Comparison of ENCODE assay signal across 1 cellular context in genomic region chr1:32107742-32108661, GRCh38.
TF ChIP-seq lines count a peak whose summit lies in the region.

Gene KPNA6, plus strand, starts transcription at chr1:32108056. Its CDS starts 75 bp downstream, at chr1:32108131.

TF ChIP-seq in HepG2, 621 proteins besides CTCF, POLR2A, EP300 and RAD21 (continued from another document):
- TF ChIP-seq NFKB2 (CRISPR knock-in tag; IDR thresholded peaks at IDR 0.05; ENCODE audit: borderline replicate concordance), result no peak; the same call in 1 of the 2 replicates
- peak; percentile 49; the same call in 1 of the 2 replicates for TF ChIP-seq ZZZ3 (CRISPR knock-in tag; IDR thresholded peaks at IDR 0.05; ENCODE audit: borderline replicate concordance)
- peak; percentile 55; the same call in 1 of the 2 replicates for TF ChIP-seq SP4 (CRISPR knock-in tag; IDR thresholded peaks at IDR 0.05)
- peak; percentile 62; the same call in 1 of the 2 replicates for TF ChIP-seq ZBTB10 (CRISPR knock-in tag; IDR thresholded peaks at IDR 0.05; ENCODE audit: borderline replicate concordance)
- peak; percentile 55; the same call in 1 of the 2 replicates for TF ChIP-seq NFE2L1 (CRISPR knock-in tag; IDR thresholded peaks at IDR 0.05; ENCODE audit: borderline replicate concordance)
- TF ChIP-seq ZNF496 (CRISPR knock-in tag; IDR thresholded peaks at IDR 0.05; ENCODE audit: insufficient replicate concordance), result no peak
- peak; percentile 23; the same call in 1 of the 2 replicates for TF ChIP-seq ZNF788 (CRISPR knock-in tag; IDR thresholded peaks at IDR 0.05; ENCODE audit: borderline replicate concordance)
- TF ChIP-seq CREM (IDR thresholded peaks at IDR 0.05), result peak; percentile 38; the same call in 1 of the 2 replicates
- TF ChIP-seq CREM (CRISPR knock-in tag; IDR thresholded peaks at IDR 0.05), result no peak
- 0 out of 2 replicates have a peak, but pooled peaks have one; percentile 17 for TF ChIP-seq MAZ (IDR thresholded peaks at IDR 0.05; ENCODE audit: borderline replicate concordance, low read depth, low read length)
- peak; percentile 21; the same call in 1 of the 2 replicates for TF ChIP-seq MAZ (CRISPR knock-in tag; IDR thresholded peaks at IDR 0.05; ENCODE audit: low read depth)
- TF ChIP-seq ZNF552 (CRISPR knock-in tag; IDR thresholded peaks at IDR 0.05; ENCODE audit: borderline replicate concordance), result no peak
- TF ChIP-seq CENPT (CRISPR knock-in tag; IDR thresholded peaks at IDR 0.05; ENCODE audit: low read depth), result no peak
- no peak for TF ChIP-seq ZNF569 (CRISPR knock-in tag; IDR thresholded peaks at IDR 0.05; ENCODE audit: borderline replicate concordance)
- TF ChIP-seq, protein P1, sequence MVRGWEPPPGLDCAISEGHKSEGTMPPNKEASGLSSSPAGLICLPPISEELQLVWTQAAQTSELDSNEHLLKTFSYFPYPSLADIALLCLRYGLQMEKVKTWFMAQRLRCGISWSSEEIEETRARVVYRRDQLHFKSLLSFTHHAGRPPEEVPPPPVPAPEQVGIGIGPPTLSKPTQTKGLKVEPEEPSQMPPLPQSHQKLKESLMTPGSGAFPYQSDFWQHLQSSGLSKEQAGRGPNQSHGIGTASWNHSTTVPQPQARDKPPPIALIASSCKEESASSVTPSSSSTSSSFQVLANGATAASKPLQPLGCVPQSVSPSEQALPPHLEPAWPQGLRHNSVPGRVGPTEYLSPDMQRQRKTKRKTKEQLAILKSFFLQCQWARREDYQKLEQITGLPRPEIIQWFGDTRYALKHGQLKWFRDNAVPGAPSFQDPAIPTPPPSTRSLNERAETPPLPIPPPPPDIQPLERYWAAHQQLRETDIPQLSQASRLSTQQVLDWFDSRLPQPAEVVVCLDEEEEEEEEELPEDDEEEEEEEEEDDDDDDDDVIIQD (CRISPR knock-in tag; IDR thresholded peaks at IDR 0.05; ENCODE audit: low read depth), result no peak
- no peak for TF ChIP-seq SYNCRIP (IDR thresholded peaks at IDR 0.05; ENCODE audit: insufficient read depth, low read depth, low read length)
- TF ChIP-seq KAT2B (IDR thresholded peaks at IDR 0.05; ENCODE audit: borderline replicate concordance, low read depth, low read length), result no peak
- peak; percentile 92 for TF ChIP-seq NRL (CRISPR knock-in tag; IDR thresholded peaks at IDR 0.05; ENCODE audit: borderline replicate concordance)
- TF ChIP-seq, protein P2, sequence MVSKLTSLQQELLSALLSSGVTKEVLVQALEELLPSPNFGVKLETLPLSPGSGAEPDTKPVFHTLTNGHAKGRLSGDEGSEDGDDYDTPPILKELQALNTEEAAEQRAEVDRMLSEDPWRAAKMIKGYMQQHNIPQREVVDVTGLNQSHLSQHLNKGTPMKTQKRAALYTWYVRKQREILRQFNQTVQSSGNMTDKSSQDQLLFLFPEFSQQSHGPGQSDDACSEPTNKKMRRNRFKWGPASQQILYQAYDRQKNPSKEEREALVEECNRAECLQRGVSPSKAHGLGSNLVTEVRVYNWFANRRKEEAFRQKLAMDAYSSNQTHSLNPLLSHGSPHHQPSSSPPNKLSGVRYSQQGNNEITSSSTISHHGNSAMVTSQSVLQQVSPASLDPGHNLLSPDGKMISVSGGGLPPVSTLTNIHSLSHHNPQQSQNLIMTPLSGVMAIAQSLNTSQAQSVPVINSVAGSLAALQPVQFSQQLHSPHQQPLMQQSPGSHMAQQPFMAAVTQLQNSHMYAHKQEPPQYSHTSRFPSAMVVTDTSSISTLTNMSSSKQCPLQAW (CRISPR knock-in tag; IDR thresholded peaks at IDR 0.05), result 0 out of 2 replicates have a peak, but pooled peaks have one; percentile 60
- peak; percentile 66; the same call in 1 of the 2 replicates for TF ChIP-seq BCL3 (CRISPR knock-in tag; IDR thresholded peaks at IDR 0.05)
- TF ChIP-seq GABPA (IDR thresholded peaks at IDR 0.05; ENCODE audit: low read depth, low read length), result no peak
- TF ChIP-seq GABPA (CRISPR knock-in tag; IDR thresholded peaks at IDR 0.05; ENCODE audit: low read depth), result no peak
- TF ChIP-seq ZFP37 (CRISPR knock-in tag; IDR thresholded peaks at IDR 0.05; ENCODE audit: borderline replicate concordance), result no peak
- peak; percentile 58; the same call in 1 of the 2 replicates for TF ChIP-seq GFI1 (CRISPR knock-in tag; IDR thresholded peaks at IDR 0.05; ENCODE audit: borderline replicate concordance)
- TF ChIP-seq ZFP36L1 (CRISPR knock-in tag; IDR thresholded peaks at IDR 0.05), result no peak
- TF ChIP-seq CBFB (CRISPR knock-in tag; IDR thresholded peaks at IDR 0.05), result peak; percentile 40; the same call in 1 of the 2 replicates
- peak; percentile 71; the same call in 1 of the 2 replicates for TF ChIP-seq DMAP1 (CRISPR knock-in tag; IDR thresholded peaks at IDR 0.05)
- TF ChIP-seq, protein P3, sequence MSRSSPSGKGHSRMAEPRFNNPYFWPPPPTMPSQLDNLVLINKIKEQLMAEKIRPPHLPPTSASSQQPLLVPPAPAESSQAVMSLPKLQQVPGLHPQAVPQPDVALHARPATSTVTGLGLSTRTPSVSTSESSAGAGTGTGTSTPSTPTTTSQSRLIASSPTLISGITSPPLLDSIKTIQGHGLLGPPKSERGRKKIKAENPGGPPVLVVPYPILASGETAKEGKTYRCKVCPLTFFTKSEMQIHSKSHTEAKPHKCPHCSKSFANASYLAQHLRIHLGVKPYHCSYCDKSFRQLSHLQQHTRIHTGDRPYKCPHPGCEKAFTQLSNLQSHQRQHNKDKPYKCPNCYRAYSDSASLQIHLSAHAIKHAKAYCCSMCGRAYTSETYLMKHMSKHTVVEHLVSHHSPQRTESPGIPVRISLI (CRISPR knock-in tag; IDR thresholded peaks at IDR 0.05; ENCODE audit: borderline replicate concordance), result peak; percentile 38; the same call in 1 of the 2 replicates
- TF ChIP-seq HNRNPUL1 (IDR thresholded peaks at IDR 0.05; ENCODE audit: low read depth, low read length), result no peak
- peak; percentile 96 for TF ChIP-seq KDM5A (IDR thresholded peaks at IDR 0.05; ENCODE audit: borderline replicate concordance, low read length)
- no peak for TF ChIP-seq ZNF224 (CRISPR knock-in tag; IDR thresholded peaks at IDR 0.05)
- no peak for TF ChIP-seq ZBTB20 (CRISPR knock-in tag; IDR thresholded peaks at IDR 0.05; ENCODE audit: borderline replicate concordance, low read depth)
- TF ChIP-seq ZNF274 (CRISPR knock-in tag; IDR thresholded peaks at IDR 0.05), result peak; percentile 73
- no peak for TF ChIP-seq ZBTB3 (CRISPR knock-in tag; IDR thresholded peaks at IDR 0.05; ENCODE audit: borderline replicate concordance, low read depth)
- TF ChIP-seq SRY (CRISPR knock-in tag; IDR thresholded peaks at IDR 0.05), result peak; percentile 71
- no peak for TF ChIP-seq ZNF235 (CRISPR knock-in tag; IDR thresholded peaks at IDR 0.05; ENCODE audit: borderline replicate concordance)
- peak; percentile 13; the same call in 1 of the 2 replicates for TF ChIP-seq PITX1 (CRISPR knock-in tag; IDR thresholded peaks at IDR 0.05)
- TF ChIP-seq ZNF558 (CRISPR knock-in tag; IDR thresholded peaks at IDR 0.05; ENCODE audit: borderline replicate concordance), result peak; percentile 17; the same call in 1 of the 2 replicates
- no peak for TF ChIP-seq NCOR1 (IDR thresholded peaks at IDR 0.05; ENCODE audit: borderline replicate concordance, low read length)
- TF ChIP-seq PCBP2 (optimal IDR thresholded peaks at IDR 0.05; ENCODE audit: low read depth, low read length, poor library complexity, severe bottlenecking), result no peak
- TF ChIP-seq GTF3A (CRISPR knock-in tag; conservative IDR thresholded peaks at IDR 0.05), result no peak
- TF ChIP-seq JUNB (CRISPR knock-in tag; IDR thresholded peaks at IDR 0.05; ENCODE audit: borderline replicate concordance), result no peak
- TF ChIP-seq CC2D1A (CRISPR knock-in tag; IDR thresholded peaks at IDR 0.05), result no peak
- TF ChIP-seq, protein P4, sequence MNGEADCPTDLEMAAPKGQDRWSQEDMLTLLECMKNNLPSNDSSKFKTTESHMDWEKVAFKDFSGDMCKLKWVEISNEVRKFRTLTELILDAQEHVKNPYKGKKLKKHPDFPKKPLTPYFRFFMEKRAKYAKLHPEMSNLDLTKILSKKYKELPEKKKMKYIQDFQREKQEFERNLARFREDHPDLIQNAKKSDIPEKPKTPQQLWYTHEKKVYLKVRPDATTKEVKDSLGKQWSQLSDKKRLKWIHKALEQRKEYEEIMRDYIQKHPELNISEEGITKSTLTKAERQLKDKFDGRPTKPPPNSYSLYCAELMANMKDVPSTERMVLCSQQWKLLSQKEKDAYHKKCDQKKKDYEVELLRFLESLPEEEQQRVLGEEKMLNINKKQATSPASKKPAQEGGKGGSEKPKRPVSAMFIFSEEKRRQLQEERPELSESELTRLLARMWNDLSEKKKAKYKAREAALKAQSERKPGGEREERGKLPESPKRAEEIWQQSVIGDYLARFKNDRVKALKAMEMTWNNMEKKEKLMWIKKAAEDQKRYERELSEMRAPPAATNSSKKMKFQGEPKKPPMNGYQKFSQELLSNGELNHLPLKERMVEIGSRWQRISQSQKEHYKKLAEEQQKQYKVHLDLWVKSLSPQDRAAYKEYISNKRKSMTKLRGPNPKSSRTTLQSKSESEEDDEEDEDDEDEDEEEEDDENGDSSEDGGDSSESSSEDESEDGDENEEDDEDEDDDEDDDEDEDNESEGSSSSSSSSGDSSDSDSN (CRISPR knock-in tag; IDR thresholded peaks at IDR 0.05), result peak; percentile 81
- no peak for TF ChIP-seq HMGA1 (CRISPR knock-in tag; conservative IDR thresholded peaks at IDR 0.05)
- peak; percentile 24; the same call in 1 of the 2 replicates for TF ChIP-seq MEIS1 (CRISPR knock-in tag; IDR thresholded peaks at IDR 0.05; ENCODE audit: borderline replicate concordance)
- TF ChIP-seq NFYB (CRISPR knock-in tag; IDR thresholded peaks at IDR 0.05), result no peak; the same call in 1 of the 2 replicates
- no peak; the same call in 1 of the 2 replicates for TF ChIP-seq JDP2 (CRISPR knock-in tag; IDR thresholded peaks at IDR 0.05; ENCODE audit: borderline replicate concordance)
- TF ChIP-seq TBX2 (CRISPR knock-in tag; IDR thresholded peaks at IDR 0.05; ENCODE audit: borderline replicate concordance), result peak; percentile 63; the same call in 1 of the 2 replicates
- TF ChIP-seq ATM (IDR thresholded peaks at IDR 0.05; ENCODE audit: borderline replicate concordance), result no peak
- no peak for TF ChIP-seq MBD4 (IDR thresholded peaks at IDR 0.05; ENCODE audit: borderline replicate concordance, low read length)
- 0 out of 2 replicates have a peak, but pooled peaks have one; percentile 39 for TF ChIP-seq CEBPB (IDR thresholded peaks at IDR 0.05; ENCODE audit: borderline replicate concordance, low read depth, low read length)
- peak; percentile 69 for TF ChIP-seq SOX5 (CRISPR knock-in tag; IDR thresholded peaks at IDR 0.05; ENCODE audit: borderline replicate concordance)
- no peak for TF ChIP-seq ZBTB1 (CRISPR knock-in tag; IDR thresholded peaks at IDR 0.05; ENCODE audit: borderline replicate concordance)
- no peak for TF ChIP-seq SRF (IDR thresholded peaks at IDR 0.05; ENCODE audit: low read depth, low read length)
- TF ChIP-seq GPN1 (CRISPR knock-in tag; IDR thresholded peaks at IDR 0.05; ENCODE audit: borderline replicate concordance), result no peak; the same call in 1 of the 2 replicates
- TF ChIP-seq FOXK2 (IDR thresholded peaks at IDR 0.05), result no peak
- TF ChIP-seq FOXO1 (CRISPR knock-in tag; IDR thresholded peaks at IDR 0.05), result 0 out of 2 replicates have a peak, but pooled peaks have one; percentile 28
- TF ChIP-seq, protein P5, sequence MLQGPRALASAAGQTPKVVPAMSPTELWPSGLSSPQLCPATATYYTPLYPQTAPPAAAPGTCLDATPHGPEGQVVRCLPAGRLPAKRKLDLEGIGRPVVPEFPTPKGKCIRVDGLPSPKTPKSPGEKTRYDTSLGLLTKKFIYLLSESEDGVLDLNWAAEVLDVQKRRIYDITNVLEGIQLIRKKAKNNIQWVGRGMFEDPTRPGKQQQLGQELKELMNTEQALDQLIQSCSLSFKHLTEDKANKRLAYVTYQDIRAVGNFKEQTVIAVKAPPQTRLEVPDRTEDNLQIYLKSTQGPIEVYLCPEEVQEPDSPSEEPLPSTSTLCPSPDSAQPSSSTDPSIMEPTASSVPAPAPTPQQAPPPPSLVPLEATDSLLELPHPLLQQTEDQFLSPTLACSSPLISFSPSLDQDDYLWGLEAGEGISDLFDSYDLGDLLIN (CRISPR knock-in tag; IDR thresholded peaks at IDR 0.05; ENCODE audit: borderline replicate concordance), result peak; percentile 18; the same call in 1 of the 2 replicates
